23 cellular contexts compared by ENCODE assay signal in the genomic region with DNA sequence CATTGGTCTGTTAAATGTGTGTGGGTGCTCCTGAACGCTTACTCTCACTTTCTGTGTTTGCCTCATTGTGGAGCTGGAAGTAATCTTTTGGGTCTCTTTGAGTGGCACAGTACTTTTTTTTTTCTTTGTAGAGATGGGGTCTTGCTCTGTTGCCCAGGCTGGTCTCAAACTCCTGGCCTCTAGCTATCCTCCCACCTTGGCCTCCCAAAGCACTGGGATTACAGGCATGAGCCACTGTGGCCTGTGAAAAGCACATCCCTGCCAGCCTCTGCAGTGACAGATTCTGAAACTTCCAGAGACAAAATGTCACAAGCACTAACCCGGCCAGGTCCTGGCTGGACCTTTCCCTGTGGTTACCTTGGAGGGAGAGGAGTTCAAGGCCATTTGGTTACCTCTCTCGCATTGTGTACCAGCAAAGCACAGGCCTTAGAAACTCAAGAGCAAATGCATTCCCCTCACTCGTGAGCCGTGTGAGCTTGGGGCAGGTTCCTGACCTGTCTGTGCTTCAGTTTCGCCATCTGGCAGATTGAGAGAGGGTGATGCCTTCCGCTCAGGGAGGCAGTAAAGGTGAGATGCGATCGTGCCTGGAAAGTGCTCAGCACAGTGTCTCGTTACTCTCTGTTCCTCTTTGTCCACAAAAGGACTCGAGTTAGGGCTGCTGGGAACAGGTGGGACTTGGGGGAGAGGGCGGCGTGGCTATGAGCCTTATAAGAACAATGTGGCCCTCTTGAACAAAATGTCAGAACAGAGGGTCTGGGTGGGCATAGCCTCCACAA.
DNase-seq lines count a peak whose midpoint lies in the region; ATAC-seq, FAIRE-seq and TF ChIP-seq lines count a peak whose summit lies in the region.
"Had no signal": no experiment of that assay in that cellular context is flagged by ENCODE, and none has a peak within 500 bp of the region (broad histone marks: within the 10 kb centered on the region; RNA-seq: fewer than 3 reads in every experiment).

No MANE protein-coding gene starts in this region.

- FAIRE-seq in GM12891 (lab: Jason Lieb, UNC), result peak; percentile 26
- FAIRE-seq: A204.1, GM12878, GM19239 had no signal

- H3K27me3 Mint-ChIP-seq in GM23338 (ENCODE audit: insufficient read depth, low read depth, poor library complexity), result peaks cover 3% of the 10 kb centered on the region

- H3K9me2 ChIP-seq in GM23338 (ENCODE audit: insufficient read depth), result no peaks in the 10 kb centered on the region

- no peaks in the 10 kb centered on the region for H3K9me3 Mint-ChIP-seq in GM23338

- no peaks in the 10 kb centered on the region for H3K4me1 ChIP-seq in GM23338 (ENCODE audit: insufficient read depth)
- H3K4me1 ChIP-seq: BE2C had no signal

- H3K36me3 Mint-ChIP-seq in GM23338 (ENCODE audit: low read depth), result no peaks in the 10 kb centered on the region
- H3K36me3 Mint-ChIP-seq: CD4-positive, CD25-positive, alpha-beta regulatory T cell had no signal

- no peak for TF ChIP-seq POLR2A in GM12891 (IDR thresholded peaks at IDR 0.05; ENCODE audit: low read depth, low read length)

- no peak overlapping the region for H3K27ac ChIP-seq in GM23338 (ENCODE audit: low read depth)
- H3K27ac ChIP-seq: GM23248 had no signal

- no peaks in the 10 kb centered on the region for H4K20me1 ChIP-seq in GM23338 (replicated peaks; ENCODE audit: insufficient read depth)

- no peak for ATAC-seq in GM23338
- no peak for ATAC-seq in GM19397 (IDR thresholded peaks at IDR 0.05; ENCODE audit: unreplicated experiment)
- ATAC-seq: GM12878, HCT116 had no signal

- no peaks in the 10 kb centered on the region for H3K79me2 ChIP-seq in GM23338 (replicated peaks; ENCODE audit: insufficient read depth)

- 0 out of 2 replicates have a peak overlapping the region, but pooled peaks have one; percentile 32 for H2AFZ ChIP-seq in GM23338
- H2AFZ ChIP-seq: GM23248 had no signal

- H3K4me3 ChIP-seq in GM23338 (no peak overlapping the region), foreskin fibroblast (ENCODE audit: low read depth in 1 of 2, low read length in 2 of 2) (no peak overlapping the region)
- H3K4me3 ChIP-seq: GM12878, GM23248 had no signal

- no peak overlapping the region for H3K4me3 Mint-ChIP-seq in GM23338
- H3K4me3 Mint-ChIP-seq: CD4-positive, CD25-positive, alpha-beta regulatory T cell; CD8-positive, alpha-beta memory T cell had no signal

- H3K4me2 ChIP-seq in GM23338, result no peak overlapping the region

- H3K27me3 ChIP-seq in GM23338 (ENCODE audit: insufficient read depth), result no peaks in the 10 kb centered on the region

- DNase-seq in GM12891 (ENCODE audit: insufficient read length, low spot score), result no peak
- DNase-seq in GM23338 (ENCODE audit: low spot score), result no peak
- peak; percentile 26 for DNase-seq in RPMI8226
- DNase-seq in mesenteric fat pad (ENCODE audit: low spot score), result peak; percentile 76
- DNase-seq in NK-92 (lab: John Stamatoyannopoulos, UW; ENCODE audit: unreplicated experiment), result no peak
- no peak for DNase-seq in foreskin fibroblast
- DNase-seq: ACHN; BE2C; C1 segment of cervical spinal cord; CD4-positive, CD25-positive, alpha-beta regulatory T cell; CD8-positive, alpha-beta memory T cell; COR-L47; DMS 273 treated with DMSO at 0.1 percent for 48 hours; DMS53; DND-41; EL; GM23248; H7 had no signal

- H3K36me3 ChIP-seq in GM23338 (ENCODE audit: insufficient read depth), result no peaks in the 10 kb centered on the region; the same call in 1 of the 2 replicates
- H3K36me3 ChIP-seq: BE2C had no signal

- no peak overlapping the region for H3K27ac Mint-ChIP-seq in GM23338
- H3K27ac Mint-ChIP-seq: CD4-positive, CD25-positive, alpha-beta regulatory T cell; CD8-positive, alpha-beta memory T cell had no signal

- H3F3A ChIP-seq in GM23338 (replicated peaks; ENCODE audit: low read depth), result no peaks in the 10 kb centered on the region

- H3K4me1 Mint-ChIP-seq in GM23338, result no peaks in the 10 kb centered on the region; the same call in 2 of the 3 replicates
- H3K4me1 Mint-ChIP-seq: CD4-positive, CD25-positive, alpha-beta regulatory T cell; CD8-positive, alpha-beta memory T cell had no signal

- TF ChIP-seq CTCF in GM23338 (conservative IDR thresholded peaks at IDR 0.05; ENCODE audit: low read depth in 2 of 2), result no peak
- TF ChIP-seq CTCF in foreskin fibroblast (IDR thresholded peaks at IDR 0.05; ENCODE audit: low read depth, low read length), result no peak

TF ChIP-seq in GM12891, 5 proteins besides CTCF, POLR2A, EP300 and RAD21:
- TF ChIP-seq POU2F2 (IDR thresholded peaks at IDR 0.05; ENCODE audit: low read depth, low read length), result no peak
- TF ChIP-seq POLR2AphosphoS5 (IDR thresholded peaks at IDR 0.05; ENCODE audit: low read depth, low read length), result no peak
- no peak for TF ChIP-seq TAF1 (IDR thresholded peaks at IDR 0.05; ENCODE audit: low read depth, low read length)

TF ChIP-seq in GM23338, 12 proteins besides CTCF, POLR2A, EP300 and RAD21 (continues in another document):
- TF ChIP-seq STAT1 (IDR thresholded peaks at IDR 0.05; ENCODE audit: unreplicated experiment), result no peak
- no peak for TF ChIP-seq JUNB (IDR thresholded peaks at IDR 0.05; ENCODE audit: unreplicated experiment)
- no peak for TF ChIP-seq CREB1 (CRISPR knock-in tag; IDR thresholded peaks at IDR 0.05; ENCODE audit: low read depth)
- TF ChIP-seq EZH2phosphoT487 (IDR thresholded peaks at IDR 0.05; ENCODE audit: unreplicated experiment), result no peak
- TF ChIP-seq NANOG (IDR thresholded peaks at IDR 0.05; ENCODE audit: borderline replicate concordance), result no peak
- TF ChIP-seq POLR2AphosphoS5 (IDR thresholded peaks at IDR 0.05; ENCODE audit: low read depth), result no peak
- TF ChIP-seq ZNF331 (CRISPR knock-in tag; IDR thresholded peaks at IDR 0.05; ENCODE audit: low read depth), result no peak
- no peak for TF ChIP-seq EZH2 (IDR thresholded peaks at IDR 0.05; ENCODE audit: low read depth, unreplicated experiment)
- no peak for TF ChIP-seq ZNF114 (CRISPR knock-in tag; IDR thresholded peaks at IDR 0.05)
- TF ChIP-seq, protein P1, sequence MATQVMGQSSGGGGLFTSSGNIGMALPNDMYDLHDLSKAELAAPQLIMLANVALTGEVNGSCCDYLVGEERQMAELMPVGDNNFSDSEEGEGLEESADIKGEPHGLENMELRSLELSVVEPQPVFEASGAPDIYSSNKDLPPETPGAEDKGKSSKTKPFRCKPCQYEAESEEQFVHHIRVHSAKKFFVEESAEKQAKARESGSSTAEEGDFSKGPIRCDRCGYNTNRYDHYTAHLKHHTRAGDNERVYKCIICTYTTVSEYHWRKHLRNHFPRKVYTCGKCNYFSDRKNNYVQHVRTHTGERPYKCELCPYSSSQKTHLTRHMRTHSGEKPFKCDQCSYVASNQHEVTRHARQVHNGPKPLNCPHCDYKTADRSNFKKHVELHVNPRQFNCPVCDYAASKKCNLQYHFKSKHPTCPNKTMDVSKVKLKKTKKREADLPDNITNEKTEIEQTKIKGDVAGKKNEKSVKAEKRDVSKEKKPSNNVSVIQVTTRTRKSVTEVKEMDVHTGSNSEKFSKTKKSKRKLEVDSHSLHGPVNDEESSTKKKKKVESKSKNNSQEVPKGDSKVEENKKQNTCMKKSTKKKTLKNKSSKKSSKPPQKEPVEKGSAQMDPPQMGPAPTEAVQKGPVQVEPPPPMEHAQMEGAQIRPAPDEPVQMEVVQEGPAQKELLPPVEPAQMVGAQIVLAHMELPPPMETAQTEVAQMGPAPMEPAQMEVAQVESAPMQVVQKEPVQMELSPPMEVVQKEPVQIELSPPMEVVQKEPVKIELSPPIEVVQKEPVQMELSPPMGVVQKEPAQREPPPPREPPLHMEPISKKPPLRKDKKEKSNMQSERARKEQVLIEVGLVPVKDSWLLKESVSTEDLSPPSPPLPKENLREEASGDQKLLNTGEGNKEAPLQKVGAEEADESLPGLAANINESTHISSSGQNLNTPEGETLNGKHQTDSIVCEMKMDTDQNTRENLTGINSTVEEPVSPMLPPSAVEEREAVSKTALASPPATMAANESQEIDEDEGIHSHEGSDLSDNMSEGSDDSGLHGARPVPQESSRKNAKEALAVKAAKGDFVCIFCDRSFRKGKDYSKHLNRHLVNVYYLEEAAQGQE (IDR thresholded peaks at IDR 0.05; ENCODE audit: unreplicated experiment), result no peak

Comparison
In these comparisons a context has a peak if more than half of its experiments do, and no peak if none do; other contexts are left out.
1. DNase-seq: peak in RPMI8226 (single experiment) and mesenteric fat pad (single experiment); none in GM12891 (single experiment), GM23338 (single experiment), NK-92 (single experiment) and foreskin fibroblast (0 of 2).